ENCODE assay signal across 14 cellular contexts in genomic region chr3:194585880-194586281, GRCh38. TPM values are rescaled to one million over a fixed set of nuclear protein-coding genes. Genes with fewer than 3 reads are reported as not detected.
DNase-seq lines count a peak whose midpoint lies in the region; ATAC-seq and TF ChIP-seq lines count a peak whose summit lies in the region.
"Had no signal": no experiment of that assay in that cellular context is flagged by ENCODE, and none has a peak within 500 bp of the region (broad histone marks: within the 10 kb centered on the region; RNA-seq: fewer than 3 reads in every experiment).

No MANE protein-coding gene starts in this region.

- H3K4me1 Mint-ChIP-seq in activated naive CD4-positive, alpha-beta T cell treated with anti-CD3 and anti-CD28 coated beads, Interleukin-2, amount 50 U/mL, for 24 hours = peaks cover 16% of the 10 kb centered on the region
- H3K4me1 Mint-ChIP-seq in activated naive CD8-positive, alpha-beta T cell treated with anti-CD3 and anti-CD28 coated beads, Interleukin-2, amount 50 U/mL, for 24 hours = peaks cover 27% of the 10 kb centered on the region
- peaks cover 17% of the 10 kb centered on the region for H3K4me1 Mint-ChIP-seq in mesothelial cell of epicardium

- H3K9me3 Mint-ChIP-seq in activated naive CD4-positive, alpha-beta T cell treated with anti-CD3 and anti-CD28 coated beads, Interleukin-2, amount 50 U/mL, for 24 hours = peaks cover 5% of the 10 kb centered on the region
- peaks cover 18% of the 10 kb centered on the region for H3K9me3 Mint-ChIP-seq in activated naive CD8-positive, alpha-beta T cell treated with anti-CD3 and anti-CD28 coated beads, Interleukin-2, amount 50 U/mL, for 24 hours
- H3K9me3 Mint-ChIP-seq in mesothelial cell of epicardium = no peaks in the 10 kb centered on the region

- H3K27me3 Mint-ChIP-seq in activated naive CD4-positive, alpha-beta T cell treated with anti-CD3 and anti-CD28 coated beads, Interleukin-2, amount 50 U/mL, for 24 hours = no peaks in the 10 kb centered on the region
- no peaks in the 10 kb centered on the region for H3K27me3 Mint-ChIP-seq in activated naive CD8-positive, alpha-beta T cell treated with anti-CD3 and anti-CD28 coated beads, Interleukin-2, amount 50 U/mL, for 24 hours
- no peaks in the 10 kb centered on the region for H3K27me3 Mint-ChIP-seq in mesothelial cell of epicardium (ENCODE audit: low read depth)

- peaks cover 15% of the 10 kb centered on the region for H3K36me3 Mint-ChIP-seq in activated naive CD4-positive, alpha-beta T cell treated with anti-CD3 and anti-CD28 coated beads, Interleukin-2, amount 50 U/mL, for 24 hours
- H3K36me3 Mint-ChIP-seq in activated naive CD8-positive, alpha-beta T cell treated with anti-CD3 and anti-CD28 coated beads, Interleukin-2, amount 50 U/mL, for 24 hours (ENCODE audit: low read depth) = peaks cover 22% of the 10 kb centered on the region
- H3K36me3 Mint-ChIP-seq in mesothelial cell of epicardium = peaks cover 11% of the 10 kb centered on the region

- no peak for TF ChIP-seq CTCF in mesothelial cell of epicardium (IDR thresholded peaks at IDR 0.05; ENCODE audit: unreplicated experiment)

- no peak for ATAC-seq in activated naive CD8-positive, alpha-beta T cell treated with anti-CD3 and anti-CD28 coated beads, Interleukin-2, amount 50 U/mL, for 24 hours
- ATAC-seq in GM18520 (IDR thresholded peaks at IDR 0.05; ENCODE audit: unreplicated experiment) = no peak
- ATAC-seq: psoas muscle had no signal

- no peak overlapping the region for H3K27ac Mint-ChIP-seq in activated naive CD4-positive, alpha-beta T cell treated with anti-CD3 and anti-CD28 coated beads, Interleukin-2, amount 50 U/mL, for 24 hours
- H3K27ac Mint-ChIP-seq in activated naive CD8-positive, alpha-beta T cell treated with anti-CD3 and anti-CD28 coated beads, Interleukin-2, amount 50 U/mL, for 24 hours = no peak overlapping the region
- peak overlapping the region; percentile 28 for H3K27ac Mint-ChIP-seq in mesothelial cell of epicardium

- no peak for DNase-seq in activated naive CD4-positive, alpha-beta T cell treated with Interleukin-2 at 50 U/mL for 16 hours
- no peak for DNase-seq in activated naive CD8-positive, alpha-beta T cell treated with anti-CD3 and anti-CD28 coated beads, Interleukin-2, amount 50 U/mL, for 24 hours
- DNase-seq in mesothelial cell of epicardium (ENCODE audit: low spot score in 2 of 2, unreplicated experiment in 2 of 2) = no peak
- DNase-seq in NCI-H1092 treated with DMSO at 0.1 percent for 48 hours (lab: John Stamatoyannopoulos, UW) = no peak
- no peak for DNase-seq in LoVo (ENCODE audit: low spot score)
- DNase-seq: activated CD8-positive, alpha-beta memory T cell treated with anti-CD3 and anti-CD28 coated beads, Interleukin-2, amount 50 U/mL, for 48 hours; adrenal gland; GDM1; NCI-H1930; psoas muscle had no signal

- peak overlapping the region; percentile 63 for H3K27ac ChIP-seq in temporal lobe (ENCODE audit: low read depth, low read length)
- H3K27ac ChIP-seq: psoas muscle, WERI-Rb-1 had no signal

- H3K4me3 Mint-ChIP-seq in activated naive CD4-positive, alpha-beta T cell treated with anti-CD3 and anti-CD28 coated beads, Interleukin-2, amount 50 U/mL, for 24 hours = peak overlapping the region; percentile 13
- H3K4me3 Mint-ChIP-seq in activated naive CD8-positive, alpha-beta T cell treated with anti-CD3 and anti-CD28 coated beads, Interleukin-2, amount 50 U/mL, for 24 hours = peak overlapping the region; percentile 3
- peak overlapping the region; percentile 47 for H3K4me3 Mint-ChIP-seq in mesothelial cell of epicardium

RNA-seq across cellular contexts. Expression of gene TMEM44, which starts 47.3 kb away (rescaled TPM):
- total RNA-seq in mesothelial cell of epicardium = 25.6 to 27.9 TPM (median 26.8 TPM) in 3 replicates
- 33.9 TPM for total RNA-seq in temporal lobe
